ENCODE assay signal across 12 cellular contexts in genomic region chr5:180790020-180790419, GRCh38. TPM values are rescaled to one million over a fixed set of nuclear protein-coding genes. Genes with fewer than 3 reads are reported as not detected.
A peak's percentile ranks its signal among the peaks of the same experiment; 100 is the strongest.
DNase-seq lines count a peak whose midpoint lies in the region; ATAC-seq lines count a peak whose summit lies in the region.
"Had no signal": no experiment of that assay in that cellular context is flagged by ENCODE, and none has a peak within 500 bp of the region (broad histone marks: within the 10 kb centered on the region; RNA-seq: fewer than 3 reads in every experiment).

No MANE protein-coding gene starts in this region.

- H3K36me3 Mint-ChIP-seq in central memory CD8-positive, alpha-beta T cell (ENCODE audit: insufficient read depth), result peaks cover 48% of the 10 kb centered on the region
- peaks cover 0 to 26% (median 8%) of the 10 kb centered on the region in 5 donors for H3K36me3 Mint-ChIP-seq in naive thymus-derived CD4-positive, alpha-beta T cell

- no peaks in the 10 kb centered on the region for H3K27me3 Mint-ChIP-seq in central memory CD8-positive, alpha-beta T cell
- H3K27me3 Mint-ChIP-seq in naive thymus-derived CD4-positive, alpha-beta T cell, result no peaks in the 10 kb centered on the region

- no peaks in the 10 kb centered on the region for H3K9me3 ChIP-seq in naive thymus-derived CD4-positive, alpha-beta T cell (ENCODE audit: control insufficient read depth in 2 of 3, low read length in 3 of 3)

- no peaks in the 10 kb centered on the region for H3K27me3 ChIP-seq in naive thymus-derived CD4-positive, alpha-beta T cell (ENCODE audit: control insufficient read depth in 2 of 2, insufficient read depth in 2 of 2, low read length in 2 of 2)

- H3K9me3 Mint-ChIP-seq in central memory CD8-positive, alpha-beta T cell, result no peaks in the 10 kb centered on the region
- no peaks in the 10 kb centered on the region for H3K9me3 Mint-ChIP-seq in naive thymus-derived CD4-positive, alpha-beta T cell

- no peak overlapping the region for H3K27ac ChIP-seq in naive thymus-derived CD4-positive, alpha-beta T cell (ENCODE audit: low read depth, low read length)

- H3K4me3 ChIP-seq in naive thymus-derived CD4-positive, alpha-beta T cell (ENCODE audit: low read length), result no peak overlapping the region

- intact Hi-C loops in naive thymus-derived CD4-positive, alpha-beta T cell (cut with micrococcal nuclease), result no loop called here
- intact Hi-C loops in left ventricle myocardium superior (cut with micrococcal nuclease), result no loop called here

- POLR2A ChIA-PET in naive thymus-derived CD4-positive, alpha-beta T cell (lab: Charles Lee), result interaction anchor here (1.1 to 2.1 kb wide), 3 partner anchors 20 to 41 kb away, joined by 3 to 13 read pairs (median 8); no protein-coding TSS in a partner anchor

- peaks cover 5 to 60% (median 10%) of the 10 kb centered on the region in 3 experiments for H3K36me3 ChIP-seq in naive thymus-derived CD4-positive, alpha-beta T cell (ENCODE audit: control insufficient read depth in 2 of 3, insufficient read depth in 3 of 3, low read length in 3 of 3)

- H3K4me1 Mint-ChIP-seq in central memory CD8-positive, alpha-beta T cell, result peaks cover 63% of the 10 kb centered on the region
- peaks cover 38 to 68% (median 60%) of the 10 kb centered on the region in 7 donors for H3K4me1 Mint-ChIP-seq in naive thymus-derived CD4-positive, alpha-beta T cell

- peaks cover 7 to 13% of the 10 kb centered on the region in 2 donors for H3K4me1 ChIP-seq in naive thymus-derived CD4-positive, alpha-beta T cell (ENCODE audit: control insufficient read depth in 2 of 2, insufficient read depth in 2 of 2, low read length in 2 of 2)

- H3K27ac Mint-ChIP-seq in central memory CD8-positive, alpha-beta T cell (ENCODE audit: low read depth), result peak overlapping the region; percentile 88
- peak overlapping the region in 8 of 9 donors; percentile 20 to 75 (median 59) for H3K27ac Mint-ChIP-seq in naive thymus-derived CD4-positive, alpha-beta T cell

- CTCF ChIA-PET in naive thymus-derived CD4-positive, alpha-beta T cell (lab: Charles Lee), result interaction anchor here (1.2 to 1.4 kb wide), 2 partner anchors 41 to 79 kb away, joined by 3 read pairs; no protein-coding TSS in a partner anchor

- peak; percentile 72 for DNase-seq in ELF-1 (ENCODE audit: low read depth, low spot score)
- DNase-seq in Kasumi-1 (lab: John Stamatoyannopoulos, UW), result peak; percentile 38 to 43
- DNase-seq in central memory CD8-positive, alpha-beta T cell (ENCODE audit: low spot score in 2 of 2), result no peak
- DNase-seq in naive thymus-derived CD4-positive, alpha-beta T cell, result no peak
- DNase-seq in GOT3 (lab: John Stamatoyannopoulos, UW), result no peak
- no peak for DNase-seq in NCI-H1105 treated with DMSO at 0.1 percent for 48 hours (lab: John Stamatoyannopoulos, UW)
- DNase-seq in left ventricle myocardium superior, result no peak
- DNase-seq in activated CD4-positive, alpha-beta T cell treated with anti-CD3 and anti-CD28 coated beads for 1 hour, result no peak
- DNase-seq: NCI-H1930; stimulated activated CD4-positive, alpha-beta T cell treated with anti-CD3 and anti-CD28 coated beads, Interleukin-4, amount 100 ng/mL, for 1 hour had no signal

- no peak overlapping the region for H3K4me3 Mint-ChIP-seq in central memory CD8-positive, alpha-beta T cell
- no peak overlapping the region for H3K4me3 Mint-ChIP-seq in naive thymus-derived CD4-positive, alpha-beta T cell

- ATAC-seq in central memory CD8-positive, alpha-beta T cell (replicated peaks; ENCODE audit: extremely low read depth, poor library complexity, severe bottlenecking), result peak; percentile 49
- peak; percentile 70 for ATAC-seq in naive thymus-derived CD4-positive, alpha-beta T cell
- ATAC-seq in left ventricle myocardium superior, result no peak

RNA-seq across cellular contexts. Expression of gene MGAT1, which starts 12.6 kb away (rescaled TPM):
- total RNA-seq in naive thymus-derived CD4-positive, alpha-beta T cell, result 100 to 1,000 TPM; 101 to 206 (median 196) TPM
- polyA plus RNA-seq in naive thymus-derived CD4-positive, alpha-beta T cell, result 100 to 1,000 TPM in 1 of 2 donors, 10 to 100 TPM in 1; 98.6 to 178 TPM
- total RNA-seq in left ventricle myocardium superior, result 67.0 TPM

RNA-seq across cellular contexts. Expression of gene OR2Y1, which starts 50.2 kb away (rescaled TPM):
- total RNA-seq in naive thymus-derived CD4-positive, alpha-beta T cell, result not detected
- not detected for polyA plus RNA-seq in naive thymus-derived CD4-positive, alpha-beta T cell
- not detected for total RNA-seq in left ventricle myocardium superior
- total RNA-seq: fibroblast of lung, mononuclear cell had no signal
- polyA plus RNA-seq: fibroblast of lung had no signal

Comparison
In these comparisons a context has a peak if more than half of its experiments do, and no peak if none do; other contexts are left out.
1. DNase-seq: peak in ELF-1 (single experiment) and Kasumi-1 (2 of 2); none in central memory CD8-positive, alpha-beta T cell (0 of 2), naive thymus-derived CD4-positive, alpha-beta T cell (0 of 9), GOT3 (single experiment), NCI-H1105 treated with DMSO at 0.1 percent for 48 hours (single experiment), left ventricle myocardium superior (single experiment) and activated CD4-positive, alpha-beta T cell treated with anti-CD3 and anti-CD28 coated beads for 1 hour (single experiment).